Comparison of ENCODE assay signal across 8 cellular contexts in genomic region chr16:18594880-18595279, GRCh38. TPM values are rescaled to one million over a fixed set of nuclear protein-coding genes. Genes with fewer than 3 reads are reported as not detected.
DNase-seq lines count a peak whose midpoint lies in the region; ATAC-seq, FAIRE-seq and TF ChIP-seq lines count a peak whose summit lies in the region.
"Not testable (repeated sequence)": the region's sequence is repeated elsewhere in the genome, so short reads cannot be mapped to it uniquely, and the experiment has no call there.

No MANE protein-coding gene starts in this region.

- in situ Hi-C loops in IMR-90 (cut with MboI; ENCODE audit: low sequenced_read_pairs); HepG2 (cut with HindIII; ENCODE audit: extremely low pct_ligation_motif_present, low pct_unique_long_range_greater_than_20kb): not testable (repeated sequence)

- not testable (repeated sequence) for H2AK5ac ChIP-seq in IMR-90 (ENCODE audit: low read depth, low read length)

- not testable (repeated sequence) for H3K4me3 ChIP-seq in IMR-90 (ENCODE audit: insufficient read depth, low read depth, low read length); SJSA1; fibroblast of mammary gland (ENCODE audit: control insufficient read depth, low read depth, low read length); HepG2 (replicated peaks in 1 of 3; ENCODE audit: insufficient read depth in 1 of 3, low read depth in 2 of 3, low read length in 3 of 3)

- H3K56ac ChIP-seq in IMR-90 (ENCODE audit: extremely low read depth, insufficient read depth, low read length) = not testable (repeated sequence)

- H3K18ac ChIP-seq in IMR-90 (ENCODE audit: low read depth, low read length) = not testable (repeated sequence)

- not testable (repeated sequence) for H4K91ac ChIP-seq in IMR-90 (ENCODE audit: insufficient read depth, low read depth, low read length)

- intact Hi-C loops in IMR-90 (cut with micrococcal nuclease); HepG2 (cut with micrococcal nuclease; ENCODE audit: unreplicated experiment): not testable (repeated sequence)

- H3K4me3 Mint-ChIP-seq in stimulated activated memory B cell treated with anti-CD40 and anti-IgM and Interleukin-4, amounts not matched to agents 10 μg/mL and 1 μg/mL and 100 μg/mL, for 72 hours = not testable (repeated sequence)

- not testable (repeated sequence) for H3K79me2 ChIP-seq in HepG2 (ENCODE audit: insufficient read depth, low read length)

- peak; percentile 41 for DNase-seq in CD1c-positive myeloid dendritic cell (ENCODE audit: extremely low spot score)
- peak; percentile 34 for DNase-seq in IMR-90
- peak; percentile 12 to 49 for DNase-seq in SJSA1 (ENCODE audit: low read depth in 1 of 2, low spot score in 2 of 2)
- peak; percentile 44 for DNase-seq in amniotic epithelial cell (ENCODE audit: low read depth)
- peak; percentile 51 for DNase-seq in fibroblast of mammary gland (ENCODE audit: low read depth)
- peak; percentile 27 for DNase-seq in HepG2 (ENCODE audit: low spot score)

- H3K4me1 Mint-ChIP-seq in stimulated activated memory B cell treated with anti-CD40 and anti-IgM and Interleukin-4, amounts not matched to agents 10 μg/mL and 1 μg/mL and 100 μg/mL, for 72 hours = peaks cover 13% of the 10 kb centered on the region

- H2AFZ ChIP-seq in IMR-90 (replicated peaks; ENCODE audit: low read length, poor library complexity); HepG2 (ENCODE audit: low read length): not testable (repeated sequence)

- H3K14ac ChIP-seq in IMR-90 (replicated peaks; ENCODE audit: low read depth, low read length) = not testable (repeated sequence)

- H2AK9ac ChIP-seq in IMR-90 (replicated peaks; ENCODE audit: low read depth, low read length, poor library complexity) = not testable (repeated sequence)

- not testable (repeated sequence) for TF ChIP-seq RAD21 in IMR-90 (IDR thresholded peaks at IDR 0.05; ENCODE audit: low read length); HepG2 (CRISPR knock-in tag; IDR thresholded peaks at IDR 0.05)

- H3K27ac ChIP-seq in IMR-90 (ENCODE audit: insufficient read depth, low read length); SJSA1; HepG2 (ENCODE audit: extremely low read length, insufficient read depth, low read length): not testable (repeated sequence)

- not testable (repeated sequence) for H3K36me3 ChIP-seq in IMR-90 (ENCODE audit: control insufficient read depth, insufficient read depth, low read length); SJSA1
- H3K36me3 ChIP-seq in HepG2 (replicated peaks in 1 of 2; ENCODE audit: control insufficient read depth in 1 of 2, insufficient read depth in 2 of 2, low read length in 2 of 2) = peaks cover 6 to 33% of the 10 kb centered on the region in 2 experiments

- H3K9me3 Mint-ChIP-seq in stimulated activated memory B cell treated with anti-CD40 and anti-IgM and Interleukin-4, amounts not matched to agents 10 μg/mL and 1 μg/mL and 100 μg/mL, for 72 hours = not testable (repeated sequence)

- not testable (repeated sequence) for TF ChIP-seq CTCF in IMR-90 (conservative IDR thresholded peaks at IDR 0.05; ENCODE audit: low read depth, low read length); fibroblast of mammary gland (conservative IDR thresholded peaks at IDR 0.05; ENCODE audit: control insufficient read depth, insufficient read depth, low read depth, low read length); HepG2 (CRISPR knock-in tag; IDR thresholded peaks at IDR 0.05)

- not testable (repeated sequence) for H4K5ac ChIP-seq in IMR-90 (ENCODE audit: low read depth, low read length)

- not testable (repeated sequence) for BruUV-seq in IMR-90 (replicated peaks; lab: Mats Ljungman, UMichigan); HepG2 (replicated peaks; lab: Mats Ljungman, UMichigan)

- H3K9me1 ChIP-seq in IMR-90 (ENCODE audit: insufficient read depth, low read length) = not testable (repeated sequence)

- H4K8ac ChIP-seq in IMR-90 (ENCODE audit: low read depth in 2 of 2, low read length in 2 of 2) = not testable (repeated sequence)

- not testable (repeated sequence) for H3K4me1 ChIP-seq in IMR-90 (ENCODE audit: control insufficient read depth, insufficient read depth, low read length); SJSA1 (replicated peaks); HepG2 (ENCODE audit: insufficient read depth, low read length)

- not testable (repeated sequence) for H2BK20ac ChIP-seq in IMR-90 (ENCODE audit: low read depth, low read length)

- dilution Hi-C loops in IMR-90 (cut with HindIII; ENCODE audit: low sequenced_read_pairs, unreplicated experiment) = not testable (repeated sequence)

- not testable (repeated sequence) for H3K4ac ChIP-seq in IMR-90 (ENCODE audit: low read depth, low read length)

- FAIRE-seq in HepG2 (lab: Jason Lieb, UNC) = not testable (repeated sequence)

- not testable (repeated sequence) for H3K9ac ChIP-seq in IMR-90 (ENCODE audit: low read depth, low read length); HepG2 (ENCODE audit: insufficient read depth, low read depth, low read length)

- H2BK120ac ChIP-seq in IMR-90 (ENCODE audit: low read depth, low read length) = not testable (repeated sequence)

- not testable (repeated sequence) for H4K20me1 ChIP-seq in IMR-90 (ENCODE audit: insufficient read depth, low read length); HepG2 (ENCODE audit: insufficient read depth, low read length)

- not testable (repeated sequence) for H2BK15ac ChIP-seq in IMR-90 (ENCODE audit: low read depth, low read length)

- POLR2A ChIA-PET in IMR-90 (lab: Charles Lee; ENCODE audit: unreplicated experiment); HepG2 (lab: Yijun Ruan, JAX): not testable (repeated sequence)

- not testable (repeated sequence) for H3K27ac Mint-ChIP-seq in stimulated activated memory B cell treated with anti-CD40 and anti-IgM and Interleukin-4, amounts not matched to agents 10 μg/mL and 1 μg/mL and 100 μg/mL, for 72 hours

- H2BK5ac ChIP-seq in IMR-90 (ENCODE audit: low read depth, low read length, poor library complexity, severe bottlenecking) = not testable (repeated sequence)

- H3K9me3 ChIP-seq in IMR-90 (ENCODE audit: control insufficient read depth, insufficient read depth, low read length); SJSA1 (replicated peaks); HepG2 (ENCODE audit: low read length): not testable (repeated sequence)

- TF ChIP-seq EP300 in HepG2 (IDR thresholded peaks at IDR 0.05; ENCODE audit: low read depth in 2 of 2, low read length in 2 of 2); HepG2 (CRISPR knock-in tag; IDR thresholded peaks at IDR 0.05; ENCODE audit: borderline replicate concordance): not testable (repeated sequence)

- CTCF ChIA-PET in IMR-90 (lab: Yijun Ruan, JAX); HepG2 (lab: Yijun Ruan, JAX; ENCODE audit: low intra/inter-chr PET ratio, low total read pairs): not testable (repeated sequence)

- not testable (repeated sequence) for H3K27me3 ChIP-seq in IMR-90 (ENCODE audit: control insufficient read depth, insufficient read depth, low read length); SJSA1 (replicated peaks); HepG2 (ENCODE audit: control insufficient read depth in 1 of 2, insufficient read depth in 2 of 2, low read length in 2 of 2)

- not testable (repeated sequence) for H3K27me3 Mint-ChIP-seq in stimulated activated memory B cell treated with anti-CD40 and anti-IgM and Interleukin-4, amounts not matched to agents 10 μg/mL and 1 μg/mL and 100 μg/mL, for 72 hours

- H3K36me3 Mint-ChIP-seq in stimulated activated memory B cell treated with anti-CD40 and anti-IgM and Interleukin-4, amounts not matched to agents 10 μg/mL and 1 μg/mL and 100 μg/mL, for 72 hours = not testable (repeated sequence)

- not testable (repeated sequence) for H3K79me1 ChIP-seq in IMR-90 (ENCODE audit: low read depth in 1 of 2, low read length in 2 of 2)

- not testable (repeated sequence) for TF ChIP-seq POLR2A in IMR-90 (IDR thresholded peaks at IDR 0.05; ENCODE audit: low read depth, low read length); HepG2 (IDR thresholded peaks at IDR 0.05; ENCODE audit: insufficient read depth in 1 of 2, low read depth in 2 of 2, low read length in 2 of 2)

- H3K4me2 ChIP-seq in IMR-90 (ENCODE audit: low read depth, low read length); HepG2 (ENCODE audit: low read depth, low read length): not testable (repeated sequence)

- WGBS in IMR-90 (ENCODE audit: extremely low coverage in 2 of 2, insufficient read length in 1 of 2), 2 experiments = no CpG with 5 or more reads among the region's 5 CpGs
- WGBS in HepG2 (ENCODE audit: low lambda C conversion rate) = 90% methylated on average over 5 of the region's 5 CpGs

- H3K23ac ChIP-seq in IMR-90 (ENCODE audit: low read depth, low read length) = not testable (repeated sequence)

- ATAC-seq in GM21381 (IDR thresholded peaks at IDR 0.05; ENCODE audit: unreplicated experiment) = peak; percentile 41
- ATAC-seq in IMR-90 (ENCODE audit: low read depth) = peak; percentile 64
- not testable (repeated sequence) for ATAC-seq in HepG2
- peak; percentile 83 for ATAC-seq in stimulated activated memory B cell treated with anti-CD40 and anti-IgM and Interleukin-4, amounts not matched to agents 10 μg/mL and 1 μg/mL and 100 μg/mL, for 72 hours

RNA-seq across cellular contexts. Expression of gene NOMO2, which starts 33.0 kb away (rescaled TPM):
- 89.7 and 103 TPM in 2 replicates for total RNA-seq in IMR-90 (2012; rRNA removed)
- 184 and 195 TPM in 2 replicates for polyA plus RNA-seq in IMR-90 (2012; rRNA removed)
- 140 and 183 TPM in 2 replicates for polyA plus RNA-seq in IMR-90 (2012; cell fraction: cytosol; rRNA removed)
- polyA plus RNA-seq in IMR-90 (2012; cell fraction: nucleus; rRNA removed; ENCODE audit: low replicate concordance) = 136 and 180 TPM in 2 replicates
- total RNA-seq in SJSA1 (2014; rRNA removed; shearing (Covaris generic)) = 113 and 145 TPM in 2 replicates
- 122 and 217 TPM in 2 replicates for total RNA-seq in HepG2 (2016; rRNA removed; fragmentation: Illumina TruSeq; extraction: Trizol)
- 46.7 and 50.8 TPM in 2 replicates for total RNA-seq in HepG2 (2016; cell fraction: cytosol; rRNA removed; fragmentation: Illumina TruSeq; extraction: Trizol; ENCODE audit: low read depth)
- 111 and 216 TPM in 2 replicates for total RNA-seq in HepG2 (2016; cell fraction: insoluble cytoplasmic fraction; rRNA removed; fragmentation: Illumina TruSeq; extraction: Trizol)
- total RNA-seq in HepG2 (2016; cell fraction: membrane; rRNA removed; fragmentation: Illumina TruSeq; extraction: Trizol) = 81.2 and 84.7 TPM in 2 replicates
- 242 and 298 TPM in 2 replicates for total RNA-seq in HepG2 (2016; cell fraction: nucleus; rRNA removed; fragmentation: Illumina TruSeq; extraction: Trizol)
- polyA plus RNA-seq in HepG2 (2011; rRNA removed) = 372 and 518 TPM in 2 replicates
- polyA plus RNA-seq in HepG2 (2011; cell fraction: cytosol; rRNA removed) = 323 and 357 TPM in 2 replicates
- 366 and 382 TPM in 2 replicates for polyA plus RNA-seq in HepG2 (2011; cell fraction: nucleus; rRNA removed)
- 316 and 486 TPM in 2 replicates for polyA plus RNA-seq in HepG2 (2012)
- polyA plus RNA-seq in HepG2 (2016; cell fraction: cytosol; fragmentation: Illumina TruSeq; extraction: Trizol; ENCODE audit: low read depth) = 28.4 and 28.9 TPM in 2 replicates
- polyA plus RNA-seq in HepG2 (2016; cell fraction: insoluble cytoplasmic fraction; fragmentation: Illumina TruSeq; extraction: Trizol; ENCODE audit: low read depth) = 110 and 140 TPM in 2 replicates
- polyA plus RNA-seq in HepG2 (2016; cell fraction: membrane; fragmentation: Illumina TruSeq; extraction: Trizol; ENCODE audit: low read depth) = 63.9 and 69.0 TPM in 2 replicates
- 396 and 413 TPM in 2 replicates for polyA plus RNA-seq in HepG2 (2016; cell fraction: nucleus; fragmentation: Illumina TruSeq; extraction: Trizol; ENCODE audit: insufficient read depth, low read depth)
- polyA minus RNA-seq in HepG2 (2011; rRNA and poly(A)+ RNA removed; ENCODE audit: low replicate concordance) = 130 and 401 TPM in 2 replicates
- polyA minus RNA-seq in HepG2 (2011; cell fraction: cytosol; rRNA and poly(A)+ RNA removed) = 255 and 305 TPM in 2 replicates
- 114 and 160 TPM in 2 replicates for polyA minus RNA-seq in HepG2 (2011; cell fraction: nucleus; rRNA and poly(A)+ RNA removed)
